8 cellular contexts compared by ENCODE assay signal in genomic region chr6:13272131-13273046, GRCh38. TPM values are rescaled to one million over a fixed set of nuclear protein-coding genes. Genes with fewer than 3 reads are reported as not detected.
DNase-seq lines count a peak whose midpoint lies in the region; ATAC-seq and TF ChIP-seq lines count a peak whose summit lies in the region.

No MANE protein-coding gene starts in this region.

- DNase-seq in GDM1 (lab: John Stamatoyannopoulos, UW) (peak; percentile 60), NOMO-1 (lab: John Stamatoyannopoulos, UW; ENCODE audit: unreplicated experiment in 2 of 2) (peak; percentile 75 to 78), kidney epithelial cell (ENCODE audit: low read depth) (peak; percentile 83), NCI-H2107 treated with DMSO at 0.1 percent for 48 hours (lab: John Stamatoyannopoulos, UW; ENCODE audit: unreplicated experiment) (no peak), hepatic stellate cell (ENCODE audit: low spot score) (no peak), SHP77 treated with DMSO at 0.1 percent for 48 hours (lab: John Stamatoyannopoulos, UW) (no peak)
- no peak for DNase-seq in stimulated activated CD4-positive, alpha-beta T cell treated with anti-CD3 and anti-CD28 coated beads, Interleukin-15, amount 100 ng/mL, for 24 hours

- no peaks in the 10 kb centered on the region for H3K36me3 ChIP-seq in kidney epithelial cell (ENCODE audit: control insufficient read depth, insufficient read depth, low read length)

- peak; percentile 64 for ATAC-seq in GM21528 (IDR thresholded peaks at IDR 0.05; ENCODE audit: low FRiP score, unreplicated experiment)

- TF ChIP-seq CTCF in kidney epithelial cell (IDR thresholded peaks at IDR 0.05; ENCODE audit: insufficient read depth, low read length, poor library complexity, severe bottlenecking): no peak

- no peaks in the 10 kb centered on the region for H3K27me3 ChIP-seq in kidney epithelial cell (ENCODE audit: control insufficient read depth, insufficient read depth, low read length)

- no peak overlapping the region for H3K4me3 ChIP-seq in kidney epithelial cell (ENCODE audit: low read depth, low read length)

RNA-seq across cellular contexts. Expression of gene TBC1D7, which starts 55.9 kb away (rescaled TPM):
- 29.3 and 31.3 TPM in 2 replicates for total RNA-seq in kidney epithelial cell

Comparison
In these comparisons a context has a peak if more than half of its experiments do, and no peak if none do; other contexts are left out.
1. DNase-seq: peak in GDM1 (single experiment), NOMO-1 (2 of 2) and kidney epithelial cell (single experiment); none in stimulated activated CD4-positive, alpha-beta T cell treated with anti-CD3 and anti-CD28 coated beads, Interleukin-15, amount 100 ng/mL, for 24 hours (single experiment), NCI-H2107 treated with DMSO at 0.1 percent for 48 hours (single experiment), hepatic stellate cell (single experiment) and SHP77 treated with DMSO at 0.1 percent for 48 hours (single experiment).